Comparison of ENCODE assay signal across 19 cellular contexts in the genomic region with DNA sequence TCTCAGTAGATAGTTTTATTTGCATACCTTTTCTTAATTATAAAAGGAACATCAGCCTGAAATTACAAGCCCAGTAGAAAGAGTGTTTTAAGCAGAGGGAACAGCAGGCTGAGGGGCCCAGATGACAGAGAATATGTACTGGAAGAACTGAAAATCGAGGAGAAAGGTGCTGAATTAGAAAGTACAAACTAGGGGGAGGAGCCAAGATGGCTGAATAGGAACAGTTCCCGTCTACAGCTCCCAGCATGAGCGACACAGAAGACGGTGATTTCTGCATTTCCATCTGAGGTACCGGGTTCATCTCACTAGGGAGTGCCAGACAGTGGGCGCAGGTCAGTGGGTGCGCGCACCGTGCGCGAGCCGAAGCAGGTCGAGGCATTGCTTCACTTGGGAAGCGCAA. TPM values are rescaled to one million over a fixed set of nuclear protein-coding genes. Genes with fewer than 3 reads are reported as not detected.
"Had no signal": no experiment of that assay in that cellular context is flagged by ENCODE, and none has a peak within 500 bp of the region (broad histone marks: within the 10 kb centered on the region; RNA-seq: fewer than 3 reads in every experiment).

No MANE protein-coding gene starts in this region.

RNA-seq across cellular contexts. Expression of a gene that starts 30.2 kb away (rescaled TPM):
- total RNA-seq: activated B cell treated with CpG ODN at 0.5 μM for 24 hours; activated CD8-positive, alpha-beta T cell treated with anti-CD3 and anti-CD28 coated beads for 36 hours; activated T-cell treated with anti-CD3 and anti-CD28 coated beads, Interleukin-2, amount 50 U/mL, for 4 hours; activated T-helper 17 cell treated with anti-CD3 and anti-CD28 coated beads, Interleukin-2, amount 50 U/mL, for 72 hours; cardiac septum; cerebellum; gastrocnemius medialis; left ventricle myocardium inferior; mesenteric fat pad; mucosa of descending colon; myocyte; natural killer cell treated with Interleukin-12 subunit alpha and Interleukin-12 subunit beta and Interleukin-15 and Interleukin-18, amount 100 ng/mL, for 72 hours; osteocyte; posterior vena cava; right lobe of liver; skeletal muscle tissue; transverse colon had no signal
- polyA plus RNA-seq: hepatocyte, lung had no signal
